ENCODE assay signal across 8 cellular contexts in genomic region chr14:59464651-59465569, GRCh38. TPM values are rescaled to one million over a fixed set of nuclear protein-coding genes. Genes with fewer than 3 reads are reported as not detected.
A peak's percentile ranks its signal among the peaks of the same experiment; 100 is the strongest.
DNase-seq lines count a peak whose midpoint lies in the region; ATAC-seq and TF ChIP-seq lines count a peak whose summit lies in the region.

GPR135 (minus strand) TSS chr14:59465380; CDS start chr14:59465226, 154 bp downstream.

- 0 to 5% methylated on average over 4 to 9 of the region's 114 CpGs for WGBS in lower leg skin, 2 donors

- H4K20me1 ChIP-seq in MM.1S (ENCODE audit: insufficient read depth, low read length), result no peaks in the 10 kb centered on the region

- H3K4me3 ChIP-seq in MM.1S (ENCODE audit: low read length), result peak within 1 kb of the TSS; percentile 53
- H3K4me3 ChIP-seq in duodenal mucosa (ENCODE audit: low read depth in 1 of 2, low read length in 2 of 2), result peak within 1 kb of the TSS; percentile 69 to 78
- peak within 1 kb of the TSS; percentile 54 for H3K4me3 ChIP-seq in lower leg skin (ENCODE audit: low read depth, poor library complexity, severe bottlenecking)

- no peak for TF ChIP-seq POLR2A in lower leg skin (IDR thresholded peaks at IDR 0.05)

- H3K4me2 ChIP-seq in MM.1S (ENCODE audit: low read depth, low read length), result peak within 1 kb of the TSS; percentile 72

- DNase-seq in Daoy (ENCODE audit: low read depth) (peak; percentile 78), MM.1S (peak; percentile 22), lower leg skin (ENCODE audit: low spot score in 2 of 2) (peak in 1 of 2 donors; percentile 90), T1000 (lab: John Stamatoyannopoulos, UW) (no peak)
- peak; percentile 19 to 26 for DNase-seq in activated CD4-positive, alpha-beta T cell treated with anti-CD3 and anti-CD28 coated beads, Interleukin-2, amount 50 U/mL, for 24 hours (ENCODE audit: low read depth in 1 of 2, low spot score in 1 of 2)
- DNase-seq in stimulated activated CD4-positive, alpha-beta T cell treated with anti-CD3 and anti-CD28 coated beads, Interleukin-4, amount 100 ng/mL, for 24 hours, result peak; percentile 47

- TF ChIP-seq CTCF in MM.1S (IDR thresholded peaks at IDR 0.05; ENCODE audit: low read length) (no peak), lower leg skin (IDR thresholded peaks at IDR 0.05) (no peak)

- H3K9me3 ChIP-seq in MM.1S (replicated peaks; ENCODE audit: insufficient read depth, low read length), result no peaks in the 10 kb centered on the region
- no peaks in the 10 kb centered on the region for H3K9me3 ChIP-seq in duodenal mucosa (ENCODE audit: control insufficient read depth in 1 of 2, low read length in 2 of 2)

- H3K36me3 ChIP-seq in MM.1S (replicated peaks; ENCODE audit: insufficient read depth, low read length) (no peaks in the 10 kb centered on the region), duodenal mucosa (ENCODE audit: control insufficient read depth in 1 of 2, insufficient read depth in 2 of 2, low read length in 2 of 2) (peaks cover 0 to 3% of the 10 kb centered on the region in 2 donors)

- intact Hi-C loops in lower leg skin (cut with DNase I; ENCODE audit: low total_unique reads), result no loop called here

- H3K79me2 ChIP-seq in MM.1S (ENCODE audit: low read length), result no peaks in the 10 kb centered on the region

- H3F3A ChIP-seq in MM.1S (ENCODE audit: insufficient read depth, low read length), result no peaks in the 10 kb centered on the region

- no peak within 1 kb of the TSS for H3K27ac ChIP-seq in MM.1S (ENCODE audit: low read length)
- H3K27ac ChIP-seq in duodenal mucosa (ENCODE audit: low read depth, low read length), result no peak within 1 kb of the TSS

- H3K9ac ChIP-seq in MM.1S (ENCODE audit: low read length) (no peak within 1 kb of the TSS), duodenal mucosa (ENCODE audit: low read depth in 1 of 2, low read length in 2 of 2) (peak within 1 kb of the TSS in 1 of 2 donors; percentile 50)

- H3K27me3 ChIP-seq in MM.1S (replicated peaks; ENCODE audit: insufficient read depth, low read length) (no peaks in the 10 kb centered on the region), duodenal mucosa (ENCODE audit: control insufficient read depth in 1 of 2, insufficient read depth in 2 of 2, low read length in 2 of 2) (no peaks in the 10 kb centered on the region)

- H3K9me2 ChIP-seq in MM.1S (replicated peaks; ENCODE audit: insufficient read depth, low read length), result no peaks in the 10 kb centered on the region

- H3K4me1 ChIP-seq in MM.1S (ENCODE audit: low read length) (no peaks in the 10 kb centered on the region), duodenal mucosa (ENCODE audit: control insufficient read depth in 1 of 2, insufficient read depth in 2 of 2, low read length in 2 of 2) (peaks cover 6 to 8% of the 10 kb centered on the region in 2 donors)

- H2AFZ ChIP-seq in MM.1S (ENCODE audit: low read length), result peak within 1 kb of the TSS; percentile 51; the same call in 1 of the 2 replicates

- peak; percentile 55 for ATAC-seq in GM21717 (IDR thresholded peaks at IDR 0.05; ENCODE audit: unreplicated experiment)

RNA-seq across cellular contexts. Expression of gene GPR135, which starts in this region (rescaled TPM):
- total RNA-seq in Daoy (2014; rRNA removed; shearing (Covaris generic)), result 1.8 and 4.1 TPM in 2 replicates
- total RNA-seq in lower leg skin, result 1 to 10 TPM; 1.4 to 3.5 (median 2.2) TPM
